In the genomic region with DNA sequence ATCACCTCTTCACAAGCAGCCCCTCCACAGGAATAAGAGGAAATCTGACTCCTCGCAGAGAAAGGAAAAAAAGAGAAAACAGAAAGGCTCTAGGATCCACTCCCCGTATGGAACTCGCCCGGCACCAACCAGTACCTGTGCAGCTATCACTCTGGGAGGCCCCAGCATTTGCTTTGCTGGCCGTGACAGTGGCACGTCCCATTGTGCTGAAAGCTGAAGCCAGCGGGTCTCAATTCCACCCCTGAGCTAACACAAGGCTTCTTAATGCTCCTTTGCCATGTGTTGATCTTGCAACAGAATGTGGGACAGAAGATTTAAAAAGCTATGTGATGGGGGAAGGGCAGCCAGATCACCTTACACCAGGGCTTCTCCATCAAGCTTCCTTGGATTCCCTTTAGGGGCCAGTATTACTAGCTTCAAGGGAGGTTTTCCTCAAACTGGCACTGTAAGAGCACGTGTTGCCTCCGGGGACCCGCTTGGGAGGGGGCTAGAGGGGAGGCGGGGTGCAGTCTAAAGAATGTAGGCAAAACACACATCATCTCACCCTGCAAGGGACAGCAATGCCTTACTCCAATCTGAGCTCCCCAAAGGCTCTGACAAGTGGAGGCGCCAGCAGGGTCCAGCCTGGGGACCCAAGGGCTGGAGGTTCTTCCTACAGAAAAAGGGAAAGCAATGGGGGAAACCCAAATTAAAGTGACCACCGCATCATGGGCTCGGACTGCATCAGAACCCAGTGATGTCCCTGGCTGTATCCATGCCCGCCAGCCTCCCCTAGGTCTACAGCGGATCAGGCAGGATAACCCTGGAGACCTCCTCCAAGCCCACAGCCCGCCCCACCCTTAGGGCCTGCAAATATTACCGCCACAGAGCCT, we compare ENCODE assay signal across 8 cellular contexts. TPM values are rescaled to one million over a fixed set of nuclear protein-coding genes. Genes with fewer than 3 reads are reported as not detected.
A peak's percentile ranks its signal among the peaks of the same experiment; 100 is the strongest.
DNase-seq lines count a peak whose midpoint lies in the region; ATAC-seq and TF ChIP-seq lines count a peak whose summit lies in the region.

No MANE protein-coding gene starts in this region.

- no peak for TF ChIP-seq POLR2A in vagina (IDR thresholded peaks at IDR 0.05)

- peaks cover 17% of the 10 kb centered on the region for H3K36me3 ChIP-seq in NT2/D1 (ENCODE audit: insufficient read depth, insufficient read length, low read length)
- H3K36me3 ChIP-seq in mesodermal cell (ENCODE audit: control insufficient read depth, insufficient read depth, low read length) = peaks cover 21% of the 10 kb centered on the region
- no peaks in the 10 kb centered on the region for H3K36me3 ChIP-seq in vagina

- peak overlapping the region in 53 of 59 donors; percentile 3 to 98 (median 92) for H3K27ac ChIP-seq in dorsolateral prefrontal cortex
- peak overlapping the region; percentile 16 for H3K27ac ChIP-seq in mesodermal cell (ENCODE audit: low read depth, low read length, severe bottlenecking)
- peak overlapping the region; percentile 94 for H3K27ac ChIP-seq in vagina

- peaks cover 9% of the 10 kb centered on the region for H3K27me3 ChIP-seq in NT2/D1 (ENCODE audit: insufficient read depth, insufficient read length)
- no peaks in the 10 kb centered on the region for H3K27me3 ChIP-seq in dorsolateral prefrontal cortex
- no peaks in the 10 kb centered on the region for H3K27me3 ChIP-seq in vagina

- H3K4me3 ChIP-seq in GM08714 (ENCODE audit: low read length) (peak overlapping the region; percentile 90; the same call in 1 of the 2 replicates), NT2/D1 (ENCODE audit: insufficient read length, low read depth) (peak overlapping the region; percentile 68), dorsolateral prefrontal cortex (peak overlapping the region; percentile 29 to 94 (median 79)), mesodermal cell (ENCODE audit: extremely low read depth, insufficient read depth, low read length, poor library complexity, severe bottlenecking) (peak overlapping the region; percentile 79), vagina (peak overlapping the region; percentile 81 to 96)

- no peak for ATAC-seq in esophagus mucosa

- intact Hi-C loops in dorsolateral prefrontal cortex (cut with DNase I) (loop anchor here (2.0 kb wide), 1 partner anchor 55 kb away; no protein-coding TSS in a partner anchor), vagina (cut with DNase I) (loop anchor here (5.0 kb wide), 2 partner anchors 54 to 209 kb away; no protein-coding TSS in a partner anchor)

- H3K9me3 ChIP-seq in NT2/D1 (ENCODE audit: insufficient read depth, low read length) (peaks cover 9% of the 10 kb centered on the region), mesodermal cell (ENCODE audit: control insufficient read depth, low read length) (peaks cover under 1% of the 10 kb centered on the region), vagina (no peaks in the 10 kb centered on the region)

- TF ChIP-seq CTCF in dorsolateral prefrontal cortex (IDR thresholded peaks at IDR 0.05 in 54 of 56, conservative IDR thresholded peaks at IDR 0.05 in 2 of 56; ENCODE audit: low read depth in 1 of 56, partially characterized antibody in 56 of 56) (no peak), vagina (IDR thresholded peaks at IDR 0.05) (no peak)

- peaks cover 3% of the 10 kb centered on the region for H3K4me1 ChIP-seq in NT2/D1 (ENCODE audit: insufficient read depth, insufficient read length)
- H3K4me1 ChIP-seq in mesodermal cell (ENCODE audit: control insufficient read depth, insufficient read depth, low read length, poor library complexity, severe bottlenecking) = no peaks in the 10 kb centered on the region
- peaks cover 45% of the 10 kb centered on the region for H3K4me1 ChIP-seq in vagina

- peak overlapping the region; percentile 76 for H3K9ac ChIP-seq in NT2/D1 (ENCODE audit: insufficient read length, low read depth)

- no peak for DNase-seq in NT2/D1 (ENCODE audit: low read depth, low spot score)
- peak in 5 of 10 donors; percentile 7 to 56 (median 45) for DNase-seq in dorsolateral prefrontal cortex
- peak in 1 of 2 donors; percentile 89 for DNase-seq in vagina (ENCODE audit: extremely low spot score in 2 of 2)
- DNase-seq in A172 (ENCODE audit: low spot score) = no peak
- DNase-seq in T1000 (lab: John Stamatoyannopoulos, UW) = no peak

- 19 to 28% methylated on average over 13 to 14 of the region's 18 CpGs for WGBS in mesodermal cell (ENCODE audit: insufficient coverage in 2 of 2), 2 experiments

RNA-seq across cellular contexts. Expression of a gene that starts 1.2 kb away (rescaled TPM):
- 100 to 1,000 TPM in 76 of 120 experiments, 10 to 100 TPM in 44; 55.4 to 143 (median 107) TPM for total RNA-seq in dorsolateral prefrontal cortex
- 21.2 TPM for polyA plus RNA-seq in mesodermal cell (2013, experiment 1 of 2)
- 19.2 TPM for polyA plus RNA-seq in mesodermal cell (2013, experiment 2 of 2)
- total RNA-seq in vagina = 10.6 TPM
- total RNA-seq in A172 (2014; rRNA removed; shearing (Covaris generic)) = 14.8 and 19.9 TPM in 2 replicates
- 19.7 TPM for total RNA-seq in esophagus mucosa

Comparison
In these comparisons a context has a peak if more than half of its experiments do, and no peak if none do; other contexts are left out.
1. H3K27ac ChIP-seq: peak in every context shown above with its lines; median percentile 94 in vagina; 92 in dorsolateral prefrontal cortex; 16 in mesodermal cell.